Comparison of ENCODE assay signal across 24 cellular contexts in the genomic region with DNA sequence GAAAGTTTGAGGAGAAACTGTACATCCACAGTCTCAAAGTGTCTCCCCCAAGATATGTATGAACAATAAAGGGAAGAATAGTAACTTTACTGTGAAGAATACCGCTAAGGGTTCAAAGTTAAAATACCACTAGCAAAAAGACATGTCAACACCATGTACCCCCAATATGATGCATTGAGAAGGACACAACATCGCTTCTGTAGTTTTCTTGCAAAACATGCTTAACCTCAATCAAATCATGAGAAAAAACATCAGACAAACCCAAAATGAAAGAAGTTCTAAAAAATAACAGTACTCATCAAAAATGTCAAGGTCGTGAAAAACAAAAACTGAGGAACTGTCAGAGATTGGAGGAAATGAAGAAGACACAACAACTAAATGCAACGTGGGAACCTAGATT. TPM values are rescaled to one million over a fixed set of nuclear protein-coding genes. Genes with fewer than 3 reads are reported as not detected.
DNase-seq lines count a peak whose midpoint lies in the region; ATAC-seq and TF ChIP-seq lines count a peak whose summit lies in the region.
"Had no signal": no experiment of that assay in that cellular context is flagged by ENCODE, and none has a peak within 500 bp of the region (broad histone marks: within the 10 kb centered on the region; RNA-seq: fewer than 3 reads in every experiment).

No MANE protein-coding gene starts in this region.

- POLR2A ChIA-PET in CD8-positive, alpha-beta T cell (lab: Charles Lee) = interaction anchor here (1.0 kb wide), 1 partner anchor 180 kb away, joined by 3 read pairs; no protein-coding TSS in a partner anchor
- POLR2A ChIA-PET in activated CD8-positive, alpha-beta T cell treated with anti-CD3 and anti-CD28 coated beads, Interleukin-2, amount 10 ng/mL, durations not matched to agents 7 days and 5 days (lab: Charles Lee) = no interaction called here
- POLR2A ChIA-PET in naive thymus-derived CD4-positive, alpha-beta T cell (lab: Charles Lee) = interaction anchor here (0.6 to 0.7 kb wide), 2 partner anchors 257 to 619 kb away, joined by 3 to 4 read pairs; no protein-coding TSS in a partner anchor
- POLR2A ChIA-PET in SK-N-SH (lab: Yijun Ruan, JAX) = no interaction called here

- no peaks in the 10 kb centered on the region for H3K36me3 ChIP-seq in CD8-positive, alpha-beta T cell (ENCODE audit: insufficient read depth, low read length)
- H3K36me3 ChIP-seq in naive thymus-derived CD4-positive, alpha-beta T cell (ENCODE audit: control insufficient read depth in 2 of 3, insufficient read depth in 3 of 3, low read length in 3 of 3) = peaks cover 0 to 8% (median 0%) of the 10 kb centered on the region in 3 experiments
- no peaks in the 10 kb centered on the region for H3K36me3 ChIP-seq in SK-N-SH (replicated peaks in 1 of 2; ENCODE audit: control insufficient read depth in 1 of 2, insufficient read depth in 2 of 2, low read length in 1 of 2)
- H3K36me3 ChIP-seq: left lung, Peyer's patch, thoracic aorta had no signal

- DNase-seq in activated T-cell treated with anti-CD3 and anti-CD28 coated beads, Interleukin-2, amount 50 U/mL, for 4 hours = no peak
- no peak for DNase-seq in activated T-cell treated with anti-CD3 and anti-CD28 coated beads for 4 hours
- no peak for DNase-seq in CD8-positive, alpha-beta T cell
- no peak for DNase-seq in activated CD8-positive, alpha-beta T cell treated with anti-CD3 and anti-CD28 coated beads, Interleukin-2, amount 10 ng/mL, durations not matched to agents 7 days and 5 days
- DNase-seq in naive thymus-derived CD4-positive, alpha-beta T cell = peak in 4 of 9 donors; percentile 36 to 56 (median 44)
- DNase-seq in SK-N-SH = no peak
- DNase-seq in NCI-H1436 (lab: John Stamatoyannopoulos, UW) = no peak
- DNase-seq: activated CD4-positive, CD25-positive, alpha-beta regulatory T cell; activated gamma-delta T cell treated with Interleukin-2 at 50 U/mL for 16 hours; H7; left lung; naive B cell; NCI-H1436 treated with DMSO at 0.1 percent for 48 hours; NCI-H2171; NCI-H524 treated with DMSO at 0.1 percent for 48 hours; Peyer's patch; T1000 had no signal

- WGBS in SK-N-SH (ENCODE audit: low lambda C conversion rate) = 95% methylated on average over 4 of the region's 4 CpGs

- CTCF ChIA-PET in CD8-positive, alpha-beta T cell (lab: Charles Lee) = interaction anchor here (0.7 to 2.7 kb wide), 2 partner anchors 62 to 1110 kb away, joined by 3 to 7 read pairs; no protein-coding TSS in a partner anchor
- CTCF ChIA-PET in activated CD8-positive, alpha-beta T cell treated with anti-CD3 and anti-CD28 coated beads, Interleukin-2, amount 10 ng/mL, durations not matched to agents 7 days and 5 days (lab: Charles Lee) = interaction anchor here (1.5 to 3.2 kb wide), 6 partner anchors 11 to 217 kb away, joined by 4 to 12 read pairs (median 8); a partner anchor contains a TSS
- CTCF ChIA-PET in naive thymus-derived CD4-positive, alpha-beta T cell (lab: Charles Lee) = interaction anchor here (1.7 kb wide), 1 partner anchor 61 kb away, joined by 4 read pairs; no protein-coding TSS in a partner anchor
- CTCF ChIA-PET in SK-N-SH (lab: Yijun Ruan, JAX) = interaction anchor here (1.8 kb wide), 1 partner anchor 61 kb away, joined by 4 read pairs; no protein-coding TSS in a partner anchor

- H3F3A ChIP-seq in SK-N-SH (replicated peaks; ENCODE audit: insufficient read depth) = no peaks in the 10 kb centered on the region

- H3K9me2 ChIP-seq in SK-N-SH = no peaks in the 10 kb centered on the region

- intact Hi-C loops in CD8-positive, alpha-beta T cell (cut with DNase I, micrococcal nuclease) = loop anchor here (5.0 to 10.0 kb wide), 4 partner anchors 217 to 332 kb away; a partner anchor contains a TSS
- intact Hi-C loops in naive thymus-derived CD4-positive, alpha-beta T cell (cut with micrococcal nuclease) = loop anchor here (1.0 to 10.0 kb wide), 7 partner anchors 8 to 325 kb away; a partner anchor contains a TSS

- peaks cover 74% of the 10 kb centered on the region for H3K4me1 Mint-ChIP-seq in activated T-cell treated with anti-CD3 and anti-CD28 coated beads, Interleukin-2, amount 50 U/mL, for 4 hours (ENCODE audit: low read depth)
- peaks cover 75% of the 10 kb centered on the region for H3K4me1 Mint-ChIP-seq in CD8-positive, alpha-beta T cell (ENCODE audit: low read depth)
- H3K4me1 Mint-ChIP-seq in activated CD8-positive, alpha-beta T cell treated with anti-CD3 and anti-CD28 coated beads, Interleukin-2, amount 10 ng/mL, durations not matched to agents 7 days and 5 days (ENCODE audit: low read depth) = peaks cover 57% of the 10 kb centered on the region
- peaks cover 63 to 89% (median 75%) of the 10 kb centered on the region in 7 donors for H3K4me1 Mint-ChIP-seq in naive thymus-derived CD4-positive, alpha-beta T cell

- TF ChIP-seq EP300 in SK-N-SH (IDR thresholded peaks at IDR 0.05; ENCODE audit: borderline replicate concordance in 1 of 2, low read depth in 1 of 2, low read length in 1 of 2) = no peak

- no peak for ATAC-seq in activated T-cell treated with anti-CD3 and anti-CD28 coated beads, Interleukin-2, amount 50 U/mL, for 4 hours
- no peak for ATAC-seq in CD8-positive, alpha-beta T cell
- no peak for ATAC-seq in activated CD8-positive, alpha-beta T cell treated with anti-CD3 and anti-CD28 coated beads, Interleukin-2, amount 10 ng/mL, durations not matched to agents 7 days and 5 days
- ATAC-seq in naive thymus-derived CD4-positive, alpha-beta T cell = no peak
- ATAC-seq in HG02759 (IDR thresholded peaks at IDR 0.05; ENCODE audit: unreplicated experiment) = no peak
- ATAC-seq: left lung, sciatic nerve had no signal

- no peaks in the 10 kb centered on the region for H3K9me3 ChIP-seq in CD8-positive, alpha-beta T cell (ENCODE audit: low read length)
- H3K9me3 ChIP-seq in naive thymus-derived CD4-positive, alpha-beta T cell (ENCODE audit: control insufficient read depth in 2 of 3, low read length in 3 of 3) = no peaks in the 10 kb centered on the region
- H3K9me3 ChIP-seq in SK-N-SH = no peaks in the 10 kb centered on the region
- H3K9me3 ChIP-seq: left lung, Peyer's patch, SJSA1, thoracic aorta had no signal

- peaks cover 53% of the 10 kb centered on the region for H3K4me1 ChIP-seq in CD8-positive, alpha-beta T cell (ENCODE audit: insufficient read depth, low read length)
- H3K4me1 ChIP-seq in naive thymus-derived CD4-positive, alpha-beta T cell (ENCODE audit: control insufficient read depth in 2 of 2, insufficient read depth in 2 of 2, low read length in 2 of 2) = peaks cover 36 to 48% of the 10 kb centered on the region in 2 donors
- peaks cover 7 to 11% of the 10 kb centered on the region in 2 experiments; a peak in 3 of 4 replicates for H3K4me1 ChIP-seq in SK-N-SH (ENCODE audit: control insufficient read depth in 1 of 2, insufficient read depth in 2 of 2, low read depth in 1 of 2, low read length in 1 of 2)

- H2AFZ ChIP-seq in SK-N-SH (ENCODE audit: low read depth) = no peak overlapping the region
- H2AFZ ChIP-seq: parathyroid adenoma had no signal

- H3K27me3 ChIP-seq in CD8-positive, alpha-beta T cell (ENCODE audit: insufficient read depth, low read length) = no peaks in the 10 kb centered on the region
- H3K27me3 ChIP-seq in naive thymus-derived CD4-positive, alpha-beta T cell (ENCODE audit: control insufficient read depth in 2 of 2, insufficient read depth in 2 of 2, low read length in 2 of 2) = no peaks in the 10 kb centered on the region
- no peaks in the 10 kb centered on the region for H3K27me3 ChIP-seq in SK-N-SH (ENCODE audit: insufficient read depth)
- H3K27me3 ChIP-seq: left lung, Peyer's patch, SJSA1 had no signal

- no peak overlapping the region for H3K9ac ChIP-seq in SK-N-SH
- H3K9ac ChIP-seq: parathyroid adenoma had no signal

- H3K36me3 Mint-ChIP-seq in activated T-cell treated with anti-CD3 and anti-CD28 coated beads, Interleukin-2, amount 50 U/mL, for 4 hours (ENCODE audit: insufficient read depth) = peaks cover 2% of the 10 kb centered on the region
- H3K36me3 Mint-ChIP-seq in CD8-positive, alpha-beta T cell = peaks cover 18% of the 10 kb centered on the region
- H3K36me3 Mint-ChIP-seq in activated CD8-positive, alpha-beta T cell treated with anti-CD3 and anti-CD28 coated beads, Interleukin-2, amount 10 ng/mL, durations not matched to agents 7 days and 5 days (ENCODE audit: low read depth) = peaks cover 8% of the 10 kb centered on the region
- H3K36me3 Mint-ChIP-seq in naive thymus-derived CD4-positive, alpha-beta T cell = peaks cover 0 to 13% (median 8%) of the 10 kb centered on the region in 5 donors

- no peaks in the 10 kb centered on the region for H3K9me3 Mint-ChIP-seq in activated T-cell treated with anti-CD3 and anti-CD28 coated beads, Interleukin-2, amount 50 U/mL, for 4 hours
- no peaks in the 10 kb centered on the region for H3K9me3 Mint-ChIP-seq in CD8-positive, alpha-beta T cell
- H3K9me3 Mint-ChIP-seq in activated CD8-positive, alpha-beta T cell treated with anti-CD3 and anti-CD28 coated beads, Interleukin-2, amount 10 ng/mL, durations not matched to agents 7 days and 5 days (ENCODE audit: insufficient read depth) = no peaks in the 10 kb centered on the region
- H3K9me3 Mint-ChIP-seq in naive thymus-derived CD4-positive, alpha-beta T cell = no peaks in the 10 kb centered on the region
- H3K9me3 Mint-ChIP-seq: naive B cell had no signal

- TF ChIP-seq RAD21 in SK-N-SH (IDR thresholded peaks at IDR 0.05; ENCODE audit: low read length) = no peak

- H3K4me3 ChIP-seq in CD8-positive, alpha-beta T cell (ENCODE audit: low read depth, low read length) = no peak overlapping the region
- H3K4me3 ChIP-seq in naive thymus-derived CD4-positive, alpha-beta T cell (ENCODE audit: low read length) = no peak overlapping the region
- no peak overlapping the region for H3K4me3 ChIP-seq in SK-N-SH (ENCODE audit: low read depth in 2 of 2, low read length in 1 of 2)
- H3K4me3 ChIP-seq: left lung, Peyer's patch, SJSA1, thoracic aorta had no signal

- no peak for TF ChIP-seq CTCF in CD8-positive, alpha-beta T cell (IDR thresholded peaks at IDR 0.05)
- no peak for TF ChIP-seq CTCF in SK-N-SH (IDR thresholded peaks at IDR 0.05)

- peaks cover 54% of the 10 kb centered on the region for H4K20me1 ChIP-seq in SK-N-SH (ENCODE audit: insufficient read depth)

- no peaks in the 10 kb centered on the region for H3K27me3 Mint-ChIP-seq in activated T-cell treated with anti-CD3 and anti-CD28 coated beads, Interleukin-2, amount 50 U/mL, for 4 hours (ENCODE audit: low read depth)
- no peaks in the 10 kb centered on the region for H3K27me3 Mint-ChIP-seq in CD8-positive, alpha-beta T cell (ENCODE audit: low read depth)
- no peaks in the 10 kb centered on the region for H3K27me3 Mint-ChIP-seq in activated CD8-positive, alpha-beta T cell treated with anti-CD3 and anti-CD28 coated beads, Interleukin-2, amount 10 ng/mL, durations not matched to agents 7 days and 5 days (ENCODE audit: low read depth)
- H3K27me3 Mint-ChIP-seq in naive thymus-derived CD4-positive, alpha-beta T cell = no peaks in the 10 kb centered on the region
- H3K27me3 Mint-ChIP-seq: naive B cell had no signal

- H3K4me2 ChIP-seq in SK-N-SH = no peak overlapping the region

- peaks cover 78% of the 10 kb centered on the region for H3K79me2 ChIP-seq in SK-N-SH (ENCODE audit: insufficient read depth)

- peak overlapping the region; percentile 69 for H3K27ac Mint-ChIP-seq in CD8-positive, alpha-beta T cell
- H3K27ac Mint-ChIP-seq in activated CD8-positive, alpha-beta T cell treated with anti-CD3 and anti-CD28 coated beads, Interleukin-2, amount 10 ng/mL, durations not matched to agents 7 days and 5 days = no peak overlapping the region
- peak overlapping the region; percentile 45 to 98 (median 79) for H3K27ac Mint-ChIP-seq in naive thymus-derived CD4-positive, alpha-beta T cell

- peak overlapping the region; percentile 62 for H3K4me3 Mint-ChIP-seq in activated T-cell treated with anti-CD3 and anti-CD28 coated beads, Interleukin-2, amount 50 U/mL, for 4 hours
- peak overlapping the region; percentile 60 for H3K4me3 Mint-ChIP-seq in CD8-positive, alpha-beta T cell
- H3K4me3 Mint-ChIP-seq in activated CD8-positive, alpha-beta T cell treated with anti-CD3 and anti-CD28 coated beads, Interleukin-2, amount 10 ng/mL, durations not matched to agents 7 days and 5 days = peak overlapping the region; percentile 4
- H3K4me3 Mint-ChIP-seq in naive thymus-derived CD4-positive, alpha-beta T cell = peak overlapping the region; percentile 44 to 98 (median 74)

- H3K27ac ChIP-seq in CD8-positive, alpha-beta T cell (ENCODE audit: low read depth, low read length) = no peak overlapping the region
- peak overlapping the region; percentile 33 for H3K27ac ChIP-seq in naive thymus-derived CD4-positive, alpha-beta T cell (ENCODE audit: low read depth, low read length)
- no peak overlapping the region for H3K27ac ChIP-seq in SK-N-SH (ENCODE audit: low read depth in 2 of 2, low read length in 1 of 2)
- H3K27ac ChIP-seq: C4-2B, epithelial cell of prostate, left lung, parathyroid adenoma, Peyer's patch, SJSA1, thoracic aorta had no signal

RNA-seq across cellular contexts. Expression of a gene that starts 3.6 kb away (rescaled TPM):
- total RNA-seq in activated T-cell treated with anti-CD3 and anti-CD28 coated beads, Interleukin-2, amount 50 U/mL, for 4 hours = 10 to 100 TPM; 38.7 to 47.2 (median 42.5) TPM
- total RNA-seq in CD8-positive, alpha-beta T cell = 100 to 1,000 TPM; 275 to 296 TPM
- 10 to 100 TPM; 89.8 to 96.0 TPM for total RNA-seq in activated CD8-positive, alpha-beta T cell treated with anti-CD3 and anti-CD28 coated beads, Interleukin-2, amount 10 ng/mL, durations not matched to agents 7 days and 5 days
- 100 to 1,000 TPM; 121 to 244 (median 172) TPM for total RNA-seq in naive thymus-derived CD4-positive, alpha-beta T cell
- 10 to 100 TPM; 37.8 to 45.7 TPM for polyA plus RNA-seq in naive thymus-derived CD4-positive, alpha-beta T cell
- 15.8 and 17.6 TPM in 2 replicates for polyA plus RNA-seq in SK-N-SH (2012; rRNA removed)
- polyA plus RNA-seq in SK-N-SH (2012; cell fraction: cytosol; rRNA removed) = 12.0 and 16.9 TPM in 2 replicates
- 28.1 and 40.4 TPM in 2 replicates for polyA plus RNA-seq in SK-N-SH (2012; cell fraction: nucleus; rRNA removed)

Comparison
In these comparisons a context has a peak if more than half of its experiments do, and no peak if none do; other contexts are left out.
1. H3K4me3 Mint-ChIP-seq: peak in every context shown above with its lines; median percentile 74 in naive thymus-derived CD4-positive, alpha-beta T cell; 62 in activated T-cell treated with anti-CD3 and anti-CD28 coated beads, Interleukin-2, amount 50 U/mL, for 4 hours; 60 in CD8-positive, alpha-beta T cell; 4 in activated CD8-positive, alpha-beta T cell treated with anti-CD3 and anti-CD28 coated beads, Interleukin-2, amount 10 ng/mL, durations not matched to agents 7 days and 5 days.
2. POLR2A ChIA-PET loops: an anchor here in CD8-positive, alpha-beta T cell (1.0 kb wide) and naive thymus-derived CD4-positive, alpha-beta T cell (0.6 to 0.7 kb wide); none called in activated CD8-positive, alpha-beta T cell treated with anti-CD3 and anti-CD28 coated beads, Interleukin-2, amount 10 ng/mL, durations not matched to agents 7 days and 5 days and SK-N-SH.